Comparison of ENCODE assay signal across 8 cellular contexts in the genomic region with DNA sequence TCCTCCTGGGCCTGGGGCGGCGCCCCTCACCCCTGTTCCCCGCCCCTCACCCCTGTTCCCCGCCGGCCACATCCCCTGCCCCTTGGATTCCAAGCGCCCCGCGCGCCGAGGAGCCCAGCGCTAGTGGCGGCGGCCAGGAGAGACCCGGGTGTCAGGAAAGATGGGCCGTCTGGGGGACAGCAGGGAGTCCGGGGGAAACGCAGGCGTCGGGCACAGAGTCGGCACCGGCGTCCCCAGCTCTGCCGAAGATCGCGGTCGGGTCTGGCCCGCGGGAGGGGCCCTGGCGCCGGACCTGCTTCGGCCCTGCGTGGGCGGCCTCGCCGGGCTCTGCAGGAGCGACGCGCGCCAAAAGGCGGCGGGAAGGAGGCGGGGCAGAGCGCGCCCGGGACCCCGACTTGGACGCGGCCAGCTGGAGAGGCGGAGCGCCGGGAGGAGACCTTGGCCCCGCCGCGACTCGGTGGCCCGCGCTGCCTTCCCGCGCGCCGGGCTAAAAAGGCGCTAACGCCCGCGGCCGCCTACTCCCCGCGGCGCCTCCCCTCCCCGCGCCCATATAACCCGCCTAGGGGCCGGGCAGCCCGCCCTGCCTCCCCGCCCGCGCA. TPM values are rescaled to one million over a fixed set of nuclear protein-coding genes. Genes with fewer than 3 reads are reported as not detected.
DNase-seq lines count a peak whose midpoint lies in the region; ATAC-seq and TF ChIP-seq lines count a peak whose summit lies in the region.

A gene (plus strand): TSS at position 578 of the 599 bp plus-strand sequence. CDS start 29,850 bp downstream, outside the sequence.

- DNase-seq in NCI-H1092 treated with DMSO at 0.1 percent for 48 hours (lab: John Stamatoyannopoulos, UW) (peak; percentile 10), NCI-H1092 (lab: John Stamatoyannopoulos, UW) (no peak), Karpas-422 (no peak), mesothelial cell of epicardium (ENCODE audit: low spot score in 2 of 2, unreplicated experiment in 2 of 2) (no peak), cortex of kidney (lab: John Stamatoyannopoulos, UW) (no peak), superior temporal gyrus (ENCODE audit: extremely low spot score) (no peak)

- no peaks in the 10 kb centered on the region for H3K27me3 ChIP-seq in Karpas-422 (ENCODE audit: low read length)

- H3K79me2 ChIP-seq in Karpas-422 (ENCODE audit: low read length) = peaks cover 20% of the 10 kb centered on the region

- H3K27me3 Mint-ChIP-seq in activated naive CD8-positive, alpha-beta T cell = peaks cover 20% of the 10 kb centered on the region
- H3K27me3 Mint-ChIP-seq in mesothelial cell of epicardium (ENCODE audit: low read depth) = peaks cover 63% of the 10 kb centered on the region

- no peak within 1 kb of the TSS for H3K27ac ChIP-seq in Karpas-422 (ENCODE audit: low read length)

- no peak within 1 kb of the TSS for H3K27ac Mint-ChIP-seq in activated naive CD8-positive, alpha-beta T cell
- H3K27ac Mint-ChIP-seq in mesothelial cell of epicardium = no peak within 1 kb of the TSS

- ATAC-seq in HG02884 (IDR thresholded peaks at IDR 0.05; ENCODE audit: unreplicated experiment) = no peak

- H3K9me2 ChIP-seq in Karpas-422 (replicated peaks; ENCODE audit: insufficient read depth, low read length) = no peaks in the 10 kb centered on the region

- H3K4me1 ChIP-seq in Karpas-422 (ENCODE audit: low read length) = peaks cover 28% of the 10 kb centered on the region

- H3K36me3 Mint-ChIP-seq in activated naive CD8-positive, alpha-beta T cell = peaks cover under 1% of the 10 kb centered on the region
- H3K36me3 Mint-ChIP-seq in mesothelial cell of epicardium = no peaks in the 10 kb centered on the region

- no peak within 1 kb of the TSS for H2AFZ ChIP-seq in Karpas-422 (ENCODE audit: low read length)

- peaks cover 25% of the 10 kb centered on the region for H3K4me1 Mint-ChIP-seq in activated naive CD8-positive, alpha-beta T cell (ENCODE audit: low read depth)
- peaks cover 17% of the 10 kb centered on the region for H3K4me1 Mint-ChIP-seq in mesothelial cell of epicardium

- no peak for TF ChIP-seq CTCF in mesothelial cell of epicardium (IDR thresholded peaks at IDR 0.05; ENCODE audit: unreplicated experiment)

- peaks cover 5% of the 10 kb centered on the region; the same call in 1 of the 2 replicates for H3K36me3 ChIP-seq in Karpas-422 (ENCODE audit: insufficient read depth, low read length)

- H3K4me3 ChIP-seq in Karpas-422 (ENCODE audit: low read length) = peak within 1 kb of the TSS; percentile 43; the same call in 1 of the 2 replicates

- peak within 1 kb of the TSS; percentile 53 for H3K4me2 ChIP-seq in Karpas-422 (ENCODE audit: low read depth, low read length, poor library complexity, severe bottlenecking)

- no peaks in the 10 kb centered on the region for H3K9me3 Mint-ChIP-seq in activated naive CD8-positive, alpha-beta T cell (ENCODE audit: low read depth)
- no peaks in the 10 kb centered on the region for H3K9me3 Mint-ChIP-seq in mesothelial cell of epicardium

- no peaks in the 10 kb centered on the region for H3K9me3 ChIP-seq in Karpas-422 (ENCODE audit: low read length)

- peak within 1 kb of the TSS; percentile 59 for H3K4me3 Mint-ChIP-seq in activated naive CD8-positive, alpha-beta T cell
- H3K4me3 Mint-ChIP-seq in mesothelial cell of epicardium = peak within 1 kb of the TSS; percentile 30

- H3K9ac ChIP-seq in Karpas-422 (ENCODE audit: low read length) = peak within 1 kb of the TSS; percentile 42

- no peaks in the 10 kb centered on the region for H4K20me1 ChIP-seq in Karpas-422 (ENCODE audit: insufficient read depth, low read depth, low read length)

RNA-seq across cellular contexts. Expression of the gene that starts here (rescaled TPM):
- total RNA-seq in Karpas-422 (2014; rRNA removed; shearing (Covaris generic); ENCODE audit: low replicate concordance) = 0.52 and 0.94 TPM in 2 replicates
- 1.0 to 1.4 TPM (median 1.2 TPM) in 3 replicates for total RNA-seq in mesothelial cell of epicardium
